In the genomic region with DNA sequence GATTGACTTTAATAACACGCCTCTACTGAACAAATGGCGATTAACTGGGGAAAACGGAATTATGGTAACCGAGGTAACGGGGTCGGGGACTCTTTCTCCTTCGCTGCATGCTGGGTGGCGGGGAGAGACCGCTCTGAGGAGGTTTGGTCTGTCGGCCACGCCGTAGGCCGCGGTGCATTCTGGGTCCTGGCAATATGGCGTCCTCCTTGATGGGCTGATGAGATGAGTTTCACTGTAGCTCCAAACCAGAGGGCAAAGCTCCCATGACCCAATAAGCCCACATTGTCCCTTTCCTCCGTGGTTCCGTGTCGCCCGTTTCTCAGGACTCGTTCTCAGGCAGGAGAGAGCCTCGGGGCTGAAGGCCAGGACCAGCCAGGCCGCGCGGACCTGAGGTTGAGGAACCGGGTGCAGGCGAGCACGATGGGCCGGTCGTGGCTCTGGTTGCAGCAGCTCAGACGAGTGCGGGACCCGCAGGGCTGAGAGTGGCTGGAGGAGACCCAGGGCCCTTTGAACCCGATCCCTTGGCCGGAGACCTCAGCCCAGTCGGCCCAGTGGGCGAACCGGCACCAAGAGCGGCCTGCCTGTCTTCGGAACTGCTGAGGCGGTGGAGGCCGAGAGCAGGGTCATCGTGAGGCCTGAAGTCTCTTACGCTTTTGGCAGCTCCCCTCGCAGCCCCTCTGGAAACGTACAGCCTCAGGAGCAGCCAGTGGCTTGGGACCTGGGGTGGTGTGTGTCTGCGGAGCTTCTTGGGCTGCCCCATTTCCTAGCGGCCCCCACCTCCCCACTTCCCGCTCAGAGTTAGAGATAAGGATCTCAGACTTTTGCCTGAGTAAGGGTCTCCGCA, we compare ENCODE assay signal across 1 cellular context.
TF ChIP-seq lines count a peak whose summit lies in the region.

A gene with protein sequence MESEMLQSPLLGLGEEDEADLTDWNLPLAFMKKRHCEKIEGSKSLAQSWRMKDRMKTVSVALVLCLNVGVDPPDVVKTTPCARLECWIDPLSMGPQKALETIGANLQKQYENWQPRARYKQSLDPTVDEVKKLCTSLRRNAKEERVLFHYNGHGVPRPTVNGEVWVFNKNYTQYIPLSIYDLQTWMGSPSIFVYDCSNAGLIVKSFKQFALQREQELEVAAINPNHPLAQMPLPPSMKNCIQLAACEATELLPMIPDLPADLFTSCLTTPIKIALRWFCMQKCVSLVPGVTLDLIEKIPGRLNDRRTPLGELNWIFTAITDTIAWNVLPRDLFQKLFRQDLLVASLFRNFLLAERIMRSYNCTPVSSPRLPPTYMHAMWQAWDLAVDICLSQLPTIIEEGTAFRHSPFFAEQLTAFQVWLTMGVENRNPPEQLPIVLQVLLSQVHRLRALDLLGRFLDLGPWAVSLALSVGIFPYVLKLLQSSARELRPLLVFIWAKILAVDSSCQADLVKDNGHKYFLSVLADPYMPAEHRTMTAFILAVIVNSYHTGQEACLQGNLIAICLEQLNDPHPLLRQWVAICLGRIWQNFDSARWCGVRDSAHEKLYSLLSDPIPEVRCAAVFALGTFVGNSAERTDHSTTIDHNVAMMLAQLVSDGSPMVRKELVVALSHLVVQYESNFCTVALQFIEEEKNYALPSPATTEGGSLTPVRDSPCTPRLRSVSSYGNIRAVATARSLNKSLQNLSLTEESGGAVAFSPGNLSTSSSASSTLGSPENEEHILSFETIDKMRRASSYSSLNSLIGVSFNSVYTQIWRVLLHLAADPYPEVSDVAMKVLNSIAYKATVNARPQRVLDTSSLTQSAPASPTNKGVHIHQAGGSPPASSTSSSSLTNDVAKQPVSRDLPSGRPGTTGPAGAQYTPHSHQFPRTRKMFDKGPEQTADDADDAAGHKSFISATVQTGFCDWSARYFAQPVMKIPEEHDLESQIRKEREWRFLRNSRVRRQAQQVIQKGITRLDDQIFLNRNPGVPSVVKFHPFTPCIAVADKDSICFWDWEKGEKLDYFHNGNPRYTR (N-terminal part only) (plus strand): TSS at position 184 of the 844 bp plus-strand sequence. CDS start 792 bp downstream, outside the sequence.

TF ChIP-seq in HepG2, 621 proteins besides CTCF, POLR2A, EP300 and RAD21 (continued from another document and continues in another):
- TF ChIP-seq POLR2G (IDR thresholded peaks at IDR 0.05; ENCODE audit: low read depth, low read length), result peak; percentile 95
- peak; percentile 98 for TF ChIP-seq HOXA5 (CRISPR knock-in tag; IDR thresholded peaks at IDR 0.05)
- TF ChIP-seq TOE1 (CRISPR knock-in tag; IDR thresholded peaks at IDR 0.05), result peak; percentile 51; the same call in 1 of the 2 replicates
- TF ChIP-seq, protein P1, sequence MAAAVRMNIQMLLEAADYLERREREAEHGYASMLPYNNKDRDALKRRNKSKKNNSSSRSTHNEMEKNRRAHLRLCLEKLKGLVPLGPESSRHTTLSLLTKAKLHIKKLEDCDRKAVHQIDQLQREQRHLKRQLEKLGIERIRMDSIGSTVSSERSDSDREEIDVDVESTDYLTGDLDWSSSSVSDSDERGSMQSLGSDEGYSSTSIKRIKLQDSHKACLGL (CRISPR knock-in tag; IDR thresholded peaks at IDR 0.05), result peak; percentile 95
- no peak for TF ChIP-seq KLF15 (CRISPR knock-in tag; IDR thresholded peaks at IDR 0.05; ENCODE audit: borderline replicate concordance)
- peak; percentile 76 for TF ChIP-seq FOXO1 (CRISPR knock-in tag; IDR thresholded peaks at IDR 0.05)
- peak; percentile 95 for TF ChIP-seq ZNF296 (CRISPR knock-in tag; conservative IDR thresholded peaks at IDR 0.05)
- TF ChIP-seq STAT5B (CRISPR knock-in tag; IDR thresholded peaks at IDR 0.05), result peak; percentile 62; the same call in 1 of the 2 replicates
- no peak for TF ChIP-seq ISX (CRISPR knock-in tag; conservative IDR thresholded peaks at IDR 0.05)
- peak; percentile 97 for TF ChIP-seq ZC3H4 (CRISPR knock-in tag; IDR thresholded peaks at IDR 0.05; ENCODE audit: borderline replicate concordance)
- TF ChIP-seq CENPX (CRISPR knock-in tag; IDR thresholded peaks at IDR 0.05), result no peak
- peak; percentile 82; the same call in 1 of the 2 replicates for TF ChIP-seq ZNF343 (CRISPR knock-in tag; IDR thresholded peaks at IDR 0.05)
- TF ChIP-seq ZZZ3 (CRISPR knock-in tag; IDR thresholded peaks at IDR 0.05; ENCODE audit: borderline replicate concordance), result peak; percentile 91; the same call in 1 of the 2 replicates
- no peak; the same call in 1 of the 2 replicates for TF ChIP-seq RORA (CRISPR knock-in tag; IDR thresholded peaks at IDR 0.05)
- peak; percentile 89 for TF ChIP-seq MIER3 (CRISPR knock-in tag; IDR thresholded peaks at IDR 0.05; ENCODE audit: borderline replicate concordance)
- TF ChIP-seq, protein P2, sequence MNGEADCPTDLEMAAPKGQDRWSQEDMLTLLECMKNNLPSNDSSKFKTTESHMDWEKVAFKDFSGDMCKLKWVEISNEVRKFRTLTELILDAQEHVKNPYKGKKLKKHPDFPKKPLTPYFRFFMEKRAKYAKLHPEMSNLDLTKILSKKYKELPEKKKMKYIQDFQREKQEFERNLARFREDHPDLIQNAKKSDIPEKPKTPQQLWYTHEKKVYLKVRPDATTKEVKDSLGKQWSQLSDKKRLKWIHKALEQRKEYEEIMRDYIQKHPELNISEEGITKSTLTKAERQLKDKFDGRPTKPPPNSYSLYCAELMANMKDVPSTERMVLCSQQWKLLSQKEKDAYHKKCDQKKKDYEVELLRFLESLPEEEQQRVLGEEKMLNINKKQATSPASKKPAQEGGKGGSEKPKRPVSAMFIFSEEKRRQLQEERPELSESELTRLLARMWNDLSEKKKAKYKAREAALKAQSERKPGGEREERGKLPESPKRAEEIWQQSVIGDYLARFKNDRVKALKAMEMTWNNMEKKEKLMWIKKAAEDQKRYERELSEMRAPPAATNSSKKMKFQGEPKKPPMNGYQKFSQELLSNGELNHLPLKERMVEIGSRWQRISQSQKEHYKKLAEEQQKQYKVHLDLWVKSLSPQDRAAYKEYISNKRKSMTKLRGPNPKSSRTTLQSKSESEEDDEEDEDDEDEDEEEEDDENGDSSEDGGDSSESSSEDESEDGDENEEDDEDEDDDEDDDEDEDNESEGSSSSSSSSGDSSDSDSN (CRISPR knock-in tag; IDR thresholded peaks at IDR 0.05), result peak; percentile 93
- TF ChIP-seq, protein P3, sequence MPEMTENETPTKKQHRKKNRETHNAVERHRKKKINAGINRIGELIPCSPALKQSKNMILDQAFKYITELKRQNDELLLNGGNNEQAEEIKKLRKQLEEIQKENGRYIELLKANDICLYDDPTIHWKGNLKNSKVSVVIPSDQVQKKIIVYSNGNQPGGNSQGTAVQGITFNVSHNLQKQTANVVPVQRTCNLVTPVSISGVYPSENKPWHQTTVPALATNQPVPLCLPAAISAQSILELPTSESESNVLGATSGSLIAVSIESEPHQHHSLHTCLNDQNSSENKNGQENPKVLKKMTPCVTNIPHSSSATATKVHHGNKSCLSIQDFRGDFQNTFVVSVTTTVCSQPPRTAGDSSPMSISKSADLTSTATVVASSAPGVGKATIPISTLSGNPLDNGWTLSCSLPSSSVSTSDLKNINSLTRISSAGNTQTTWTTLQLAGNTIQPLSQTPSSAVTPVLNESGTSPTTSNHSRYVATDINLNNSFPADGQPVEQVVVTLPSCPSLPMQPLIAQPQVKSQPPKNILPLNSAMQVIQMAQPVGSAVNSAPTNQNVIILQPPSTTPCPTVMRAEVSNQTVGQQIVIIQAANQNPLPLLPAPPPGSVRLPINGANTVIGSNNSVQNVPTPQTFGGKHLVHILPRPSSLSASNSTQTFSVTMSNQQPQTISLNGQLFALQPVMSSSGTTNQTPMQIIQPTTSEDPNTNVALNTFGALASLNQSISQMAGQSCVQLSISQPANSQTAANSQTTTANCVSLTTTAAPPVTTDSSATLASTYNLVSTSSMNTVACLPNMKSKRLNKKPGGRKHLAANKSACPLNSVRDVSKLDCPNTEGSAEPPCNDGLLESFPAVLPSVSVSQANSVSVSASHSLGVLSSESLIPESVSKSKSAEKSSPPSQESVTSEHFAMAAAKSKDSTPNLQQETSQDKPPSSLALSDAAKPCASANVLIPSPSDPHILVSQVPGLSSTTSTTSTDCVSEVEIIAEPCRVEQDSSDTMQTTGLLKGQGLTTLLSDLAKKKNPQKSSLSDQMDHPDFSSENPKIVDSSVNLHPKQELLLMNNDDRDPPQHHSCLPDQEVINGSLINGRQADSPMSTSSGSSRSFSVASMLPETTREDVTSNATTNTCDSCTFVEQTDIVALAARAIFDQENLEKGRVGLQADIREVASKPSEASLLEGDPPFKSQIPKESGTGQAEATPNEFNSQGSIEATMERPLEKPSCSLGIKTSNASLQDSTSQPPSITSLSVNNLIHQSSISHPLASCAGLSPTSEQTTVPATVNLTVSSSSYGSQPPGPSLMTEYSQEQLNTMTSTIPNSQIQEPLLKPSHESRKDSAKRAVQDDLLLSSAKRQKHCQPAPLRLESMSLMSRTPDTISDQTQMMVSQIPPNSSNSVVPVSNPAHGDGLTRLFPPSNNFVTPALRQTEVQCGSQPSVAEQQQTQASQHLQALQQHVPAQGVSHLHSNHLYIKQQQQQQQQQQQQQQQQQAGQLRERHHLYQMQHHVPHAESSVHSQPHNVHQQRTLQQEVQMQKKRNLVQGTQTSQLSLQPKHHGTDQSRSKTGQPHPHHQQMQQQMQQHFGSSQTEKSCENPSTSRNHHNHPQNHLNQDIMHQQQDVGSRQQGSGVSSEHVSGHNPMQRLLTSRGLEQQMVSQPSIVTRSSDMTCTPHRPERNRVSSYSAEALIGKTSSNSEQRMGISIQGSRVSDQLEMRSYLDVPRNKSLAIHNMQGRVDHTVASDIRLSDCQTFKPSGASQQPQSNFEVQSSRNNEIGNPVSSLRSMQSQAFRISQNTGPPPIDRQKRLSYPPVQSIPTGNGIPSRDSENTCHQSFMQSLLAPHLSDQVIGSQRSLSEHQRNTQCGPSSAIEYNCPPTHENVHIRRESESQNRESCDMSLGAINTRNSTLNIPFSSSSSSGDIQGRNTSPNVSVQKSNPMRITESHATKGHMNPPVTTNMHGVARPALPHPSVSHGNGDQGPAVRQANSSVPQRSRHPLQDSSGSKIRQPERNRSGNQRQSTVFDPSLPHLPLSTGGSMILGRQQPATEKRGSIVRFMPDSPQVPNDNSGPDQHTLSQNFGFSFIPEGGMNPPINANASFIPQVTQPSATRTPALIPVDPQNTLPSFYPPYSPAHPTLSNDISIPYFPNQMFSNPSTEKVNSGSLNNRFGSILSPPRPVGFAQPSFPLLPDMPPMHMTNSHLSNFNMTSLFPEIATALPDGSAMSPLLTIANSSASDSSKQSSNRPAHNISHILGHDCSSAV (CRISPR knock-in tag; IDR thresholded peaks at IDR 0.05; ENCODE audit: borderline replicate concordance), result no peak
- peak; percentile 88; the same call in 1 of the 2 replicates for TF ChIP-seq FOXK1 (CRISPR knock-in tag; IDR thresholded peaks at IDR 0.05; ENCODE audit: borderline replicate concordance, low read depth)
- peak; percentile 91 for TF ChIP-seq ZMYM3 (CRISPR knock-in tag; IDR thresholded peaks at IDR 0.05)
- peak; percentile 93 for TF ChIP-seq SRY (CRISPR knock-in tag; IDR thresholded peaks at IDR 0.05)
- no peak for TF ChIP-seq ARNT (IDR thresholded peaks at IDR 0.05)
- TF ChIP-seq KLF16 (CRISPR knock-in tag; IDR thresholded peaks at IDR 0.05), result peak; percentile 23 to 91; a peak in 3 of 4 replicates
- TF ChIP-seq, protein P4, sequence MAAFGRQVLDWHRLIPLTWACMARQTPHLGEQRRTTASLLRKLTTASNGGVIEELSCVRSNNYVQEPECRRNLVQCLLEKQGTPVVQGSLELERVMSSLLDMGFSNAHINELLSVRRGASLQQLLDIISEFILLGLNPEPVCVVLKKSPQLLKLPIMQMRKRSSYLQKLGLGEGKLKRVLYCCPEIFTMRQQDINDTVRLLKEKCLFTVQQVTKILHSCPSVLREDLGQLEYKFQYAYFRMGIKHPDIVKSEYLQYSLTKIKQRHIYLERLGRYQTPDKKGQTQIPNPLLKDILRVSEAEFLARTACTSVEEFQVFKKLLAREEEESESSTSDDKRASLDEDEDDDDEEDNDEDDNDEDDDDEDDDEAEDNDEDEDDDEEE (CRISPR knock-in tag; IDR thresholded peaks at IDR 0.05), result peak; percentile 89; the same call in 1 of the 2 replicates
- no peak for TF ChIP-seq MLLT10 (CRISPR knock-in tag; IDR thresholded peaks at IDR 0.05)
- TF ChIP-seq, protein P5, sequence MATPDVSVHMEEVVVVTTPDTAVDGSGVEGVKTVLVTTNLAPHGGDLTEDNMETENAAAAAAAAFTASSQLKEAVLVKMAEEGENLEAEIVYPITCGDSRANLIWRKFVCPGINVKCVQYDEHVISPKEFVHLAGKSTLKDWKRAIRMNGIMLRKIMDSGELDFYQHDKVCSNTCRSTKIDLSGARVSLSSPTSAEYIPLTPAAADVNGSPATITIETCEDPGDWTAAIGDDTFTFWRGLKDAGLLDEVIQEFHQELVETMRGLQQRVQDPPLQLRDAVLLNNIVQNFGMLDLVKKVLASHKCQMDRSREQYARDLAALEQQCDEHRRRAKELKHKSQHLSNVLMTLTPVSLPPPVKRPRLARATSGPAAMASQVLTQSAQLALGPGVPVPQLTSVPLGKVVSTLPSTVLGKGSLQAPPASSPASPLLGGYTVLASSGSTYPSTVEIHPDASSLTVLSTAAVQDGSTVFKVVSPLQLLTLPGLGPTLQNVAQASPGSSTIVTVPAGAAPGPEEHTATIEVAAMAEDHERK (CRISPR knock-in tag; IDR thresholded peaks at IDR 0.05; ENCODE audit: low read depth), result no peak
- 0 out of 2 replicates have a peak, but pooled peaks have one; percentile 82 for TF ChIP-seq ZNF530 (CRISPR knock-in tag; IDR thresholded peaks at IDR 0.05; ENCODE audit: low read depth)
- TF ChIP-seq TAF1 (CRISPR knock-in tag; IDR thresholded peaks at IDR 0.05), result peak; percentile 96
- peak; percentile 94; the same call in 1 of the 2 replicates for TF ChIP-seq ZNF124 (CRISPR knock-in tag; IDR thresholded peaks at IDR 0.05)
- peak; percentile 96 for TF ChIP-seq ZSCAN31 (CRISPR knock-in tag; IDR thresholded peaks at IDR 0.05; ENCODE audit: low read depth)
- peak; percentile 55; the same call in 1 of the 2 replicates for TF ChIP-seq GPN1 (CRISPR knock-in tag; IDR thresholded peaks at IDR 0.05; ENCODE audit: borderline replicate concordance)
- TF ChIP-seq RFX3 (CRISPR knock-in tag; IDR thresholded peaks at IDR 0.05), result peak; percentile 57
- no peak for TF ChIP-seq SMARCC2 (IDR thresholded peaks at IDR 0.05)
- TF ChIP-seq, protein P6, sequence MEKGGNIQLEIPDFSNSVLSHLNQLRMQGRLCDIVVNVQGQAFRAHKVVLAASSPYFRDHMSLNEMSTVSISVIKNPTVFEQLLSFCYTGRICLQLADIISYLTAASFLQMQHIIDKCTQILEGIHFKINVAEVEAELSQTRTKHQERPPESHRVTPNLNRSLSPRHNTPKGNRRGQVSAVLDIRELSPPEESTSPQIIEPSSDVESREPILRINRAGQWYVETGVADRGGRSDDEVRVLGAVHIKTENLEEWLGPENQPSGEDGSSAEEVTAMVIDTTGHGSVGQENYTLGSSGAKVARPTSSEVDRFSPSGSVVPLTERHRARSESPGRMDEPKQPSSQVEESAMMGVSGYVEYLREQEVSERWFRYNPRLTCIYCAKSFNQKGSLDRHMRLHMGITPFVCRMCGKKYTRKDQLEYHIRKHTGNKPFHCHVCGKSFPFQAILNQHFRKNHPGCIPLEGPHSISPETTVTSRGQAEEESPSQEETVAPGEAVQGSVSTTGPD (CRISPR knock-in tag; IDR thresholded peaks at IDR 0.05), result no peak
- TF ChIP-seq ZNF772 (CRISPR knock-in tag; IDR thresholded peaks at IDR 0.05), result peak; percentile 89
- peak; percentile 96 for TF ChIP-seq SAP130 (CRISPR knock-in tag; IDR thresholded peaks at IDR 0.05; ENCODE audit: low read depth)
- no peak for TF ChIP-seq TRIM24 (CRISPR knock-in tag; IDR thresholded peaks at IDR 0.05)
- TF ChIP-seq SOX13 (IDR thresholded peaks at IDR 0.05), result peak; percentile 57; the same call in 1 of the 2 replicates
- TF ChIP-seq SOX13 (CRISPR knock-in tag; conservative IDR thresholded peaks at IDR 0.05 in 1 of 2, IDR thresholded peaks at IDR 0.05 in 1 of 2), result peak in 1 of 2 experiments; percentile 61; a peak in 1 of 4 replicates
